9 cellular contexts compared by ENCODE assay signal in genomic region chr15:85494035-85494793, GRCh38.
DNase-seq lines count a peak whose midpoint lies in the region; ATAC-seq, FAIRE-seq and TF ChIP-seq lines count a peak whose summit lies in the region.
"Had no signal": no experiment of that assay in that cellular context is flagged by ENCODE, and none has a peak within 500 bp of the region (broad histone marks: within the 10 kb centered on the region; RNA-seq: fewer than 3 reads in every experiment).

No MANE protein-coding gene starts in this region.

- H3K36me3 ChIP-seq in endothelial cell of umbilical vein (ENCODE audit: control insufficient read depth in 2 of 2, extremely low read depth in 1 of 2, insufficient read depth in 2 of 2, low read length in 2 of 2) = no peaks in the 10 kb centered on the region
- no peaks in the 10 kb centered on the region for H3K36me3 ChIP-seq in naive thymus-derived CD4-positive, alpha-beta T cell (ENCODE audit: control insufficient read depth in 2 of 3, insufficient read depth in 3 of 3, low read length in 3 of 3)

- H3K4me3 Mint-ChIP-seq in naive thymus-derived CD4-positive, alpha-beta T cell = peak overlapping the region in 2 of 10 donors; percentile 16 to 19

- POLR2A ChIA-PET in endothelial cell of umbilical vein (lab: Charles Lee) = no interaction called here
- POLR2A ChIA-PET in naive thymus-derived CD4-positive, alpha-beta T cell (lab: Charles Lee) = no interaction called here

- TF ChIP-seq POLR2A in endothelial cell of umbilical vein (IDR thresholded peaks at IDR 0.05; ENCODE audit: low read depth, low read length) = no peak

- H3K9me1 ChIP-seq in endothelial cell of umbilical vein (replicated peaks; ENCODE audit: control insufficient read depth, extremely low read depth, insufficient read depth, low read length) = no peaks in the 10 kb centered on the region

- peak; percentile 67 for FAIRE-seq in endothelial cell of umbilical vein (lab: Jason Lieb, UNC)

- no peak overlapping the region for H3K9ac ChIP-seq in endothelial cell of umbilical vein (replicated peaks; ENCODE audit: extremely low read depth, insufficient read depth, low read length)

- H3K4me3 ChIP-seq in endothelial cell of umbilical vein (replicated peaks in 1 of 3; ENCODE audit: insufficient read depth in 1 of 3, low read depth in 1 of 3, low read length in 3 of 3) = no peak overlapping the region
- H3K4me3 ChIP-seq in naive thymus-derived CD4-positive, alpha-beta T cell (ENCODE audit: low read length) = no peak overlapping the region
- H3K4me3 ChIP-seq: skin epidermis had no signal

- H3K4me1 ChIP-seq in endothelial cell of umbilical vein (ENCODE audit: control insufficient read depth, extremely low read depth, insufficient read depth, low read length) = peaks cover 12% of the 10 kb centered on the region
- H3K4me1 ChIP-seq in naive thymus-derived CD4-positive, alpha-beta T cell (ENCODE audit: control insufficient read depth in 2 of 2, insufficient read depth in 2 of 2, low read length in 2 of 2) = peaks cover 9 to 18% of the 10 kb centered on the region in 2 donors

- H3K4me1 Mint-ChIP-seq in naive thymus-derived CD4-positive, alpha-beta T cell = peaks cover 36 to 91% (median 79%) of the 10 kb centered on the region in 7 donors

- H3K27ac ChIP-seq in endothelial cell of umbilical vein (ENCODE audit: insufficient read depth, low read depth, low read length) = peak overlapping the region; percentile 27
- no peak overlapping the region for H3K27ac ChIP-seq in naive thymus-derived CD4-positive, alpha-beta T cell (ENCODE audit: low read depth, low read length)

- intact Hi-C loops in endothelial cell of umbilical vein (cut with micrococcal nuclease) = loop anchor here (10.0 kb wide), 1 partner anchor 211 kb away; no protein-coding TSS in a partner anchor
- intact Hi-C loops in naive thymus-derived CD4-positive, alpha-beta T cell (cut with micrococcal nuclease) = no loop called here

- no peak for TF ChIP-seq CTCF in endothelial cell of umbilical vein (IDR thresholded peaks at IDR 0.05; ENCODE audit: extremely low read depth in 1 of 2, insufficient read depth in 1 of 2, low read depth in 1 of 2, low read length in 2 of 2)

- no TSS peak for BruUV-seq in endothelial cell of umbilical vein (replicated peaks; lab: Mats Ljungman, UMichigan)

- H2AFZ ChIP-seq in endothelial cell of umbilical vein (ENCODE audit: low read depth, low read length) = no peak overlapping the region

- no peaks in the 10 kb centered on the region for H3K27me3 Mint-ChIP-seq in naive thymus-derived CD4-positive, alpha-beta T cell

- H3K4me2 ChIP-seq in endothelial cell of umbilical vein (ENCODE audit: insufficient read depth, low read length) = peak overlapping the region; percentile 33

- peak overlapping the region in 4 of 9 donors; percentile 1 to 64 (median 28) for H3K27ac Mint-ChIP-seq in naive thymus-derived CD4-positive, alpha-beta T cell

- no peaks in the 10 kb centered on the region for H3K9me3 Mint-ChIP-seq in naive thymus-derived CD4-positive, alpha-beta T cell

- H3K36me3 Mint-ChIP-seq in naive thymus-derived CD4-positive, alpha-beta T cell = peaks cover 0 to 5% (median 0%) of the 10 kb centered on the region in 5 donors

- dilution Hi-C loops in endothelial cell of umbilical vein (cut with MboI; ENCODE audit: extremely low pct_ligation_motif_present, low sequenced_read_pairs) = no loop called here

- no peaks in the 10 kb centered on the region for H3K27me3 ChIP-seq in endothelial cell of umbilical vein (ENCODE audit: control insufficient read depth in 2 of 2, insufficient read depth in 2 of 2, low read length in 2 of 2)
- no peaks in the 10 kb centered on the region for H3K27me3 ChIP-seq in naive thymus-derived CD4-positive, alpha-beta T cell (ENCODE audit: control insufficient read depth in 2 of 2, insufficient read depth in 2 of 2, low read length in 2 of 2)

- ATAC-seq in naive thymus-derived CD4-positive, alpha-beta T cell = peak; percentile 74
- ATAC-seq in GM18520 (IDR thresholded peaks at IDR 0.05; ENCODE audit: unreplicated experiment) = no peak
- no peak for ATAC-seq in HG03571 (IDR thresholded peaks at IDR 0.05; ENCODE audit: unreplicated experiment)
- ATAC-seq in GM21528 (IDR thresholded peaks at IDR 0.05; ENCODE audit: low FRiP score, unreplicated experiment) = no peak

- peaks cover 16% of the 10 kb centered on the region for H3K79me2 ChIP-seq in endothelial cell of umbilical vein (ENCODE audit: control insufficient read depth, insufficient read depth, low read length)

- no peaks in the 10 kb centered on the region for H3K9me3 ChIP-seq in endothelial cell of umbilical vein (replicated peaks; ENCODE audit: control insufficient read depth, insufficient read depth, low read length)
- H3K9me3 ChIP-seq in naive thymus-derived CD4-positive, alpha-beta T cell (ENCODE audit: control insufficient read depth in 2 of 3, low read length in 3 of 3) = no peaks in the 10 kb centered on the region

- CTCF ChIA-PET in endothelial cell of umbilical vein (lab: Charles Lee) = interaction anchor here (0.8 to 1.5 kb wide), 3 partner anchors 9 to 163 kb away, joined by 3 to 6 read pairs (median 5); no protein-coding TSS in a partner anchor
- CTCF ChIA-PET in naive thymus-derived CD4-positive, alpha-beta T cell (lab: Charles Lee) = no interaction called here

- peak; percentile 28 for DNase-seq in COLO668 (lab: John Stamatoyannopoulos, UW; ENCODE audit: unreplicated experiment)
- DNase-seq in MV-4-11 (lab: John Stamatoyannopoulos, UW) = peak; percentile 17
- peak; percentile 76 for DNase-seq in endothelial cell of umbilical vein (ENCODE audit: low read depth, low spot score)
- DNase-seq in naive thymus-derived CD4-positive, alpha-beta T cell = peak in 2 of 9 donors; percentile 13 to 35
- DNase-seq in NCI-H2227 treated with DMSO at 0.1 percent for 48 hours (lab: John Stamatoyannopoulos, UW) = no peak

- H4K20me1 ChIP-seq in endothelial cell of umbilical vein (replicated peaks; ENCODE audit: control insufficient read depth, extremely low read depth, insufficient read depth, low read length) = no peaks in the 10 kb centered on the region

TF ChIP-seq in endothelial cell of umbilical vein, 7 proteins besides CTCF, POLR2A, EP300 and RAD21:
- TF ChIP-seq FOS (IDR thresholded peaks at IDR 0.05; ENCODE audit: borderline replicate concordance, insufficient read depth, low read length) (peak; percentile 88), EZH2 (IDR thresholded peaks at IDR 0.05; ENCODE audit: borderline replicate concordance, low read depth, low read length, severe bottlenecking) (no peak), MAX (IDR thresholded peaks at IDR 0.05; ENCODE audit: insufficient read depth, insufficient read length) (no peak), JUN (IDR thresholded peaks at IDR 0.05; ENCODE audit: borderline replicate concordance, insufficient read depth, insufficient read length, low read depth) (peak; percentile 96), GATA2 (IDR thresholded peaks at IDR 0.05; ENCODE audit: insufficient read depth, insufficient read length, low read depth, low read length) (no peak), POLR2AphosphoS5 (IDR thresholded peaks at IDR 0.05; ENCODE audit: insufficient read depth, low read depth, low read length) (peak; percentile 39), MYC (IDR thresholded peaks at IDR 0.05; ENCODE audit: low read depth, low read length) (no peak)
